In the genomic region with DNA sequence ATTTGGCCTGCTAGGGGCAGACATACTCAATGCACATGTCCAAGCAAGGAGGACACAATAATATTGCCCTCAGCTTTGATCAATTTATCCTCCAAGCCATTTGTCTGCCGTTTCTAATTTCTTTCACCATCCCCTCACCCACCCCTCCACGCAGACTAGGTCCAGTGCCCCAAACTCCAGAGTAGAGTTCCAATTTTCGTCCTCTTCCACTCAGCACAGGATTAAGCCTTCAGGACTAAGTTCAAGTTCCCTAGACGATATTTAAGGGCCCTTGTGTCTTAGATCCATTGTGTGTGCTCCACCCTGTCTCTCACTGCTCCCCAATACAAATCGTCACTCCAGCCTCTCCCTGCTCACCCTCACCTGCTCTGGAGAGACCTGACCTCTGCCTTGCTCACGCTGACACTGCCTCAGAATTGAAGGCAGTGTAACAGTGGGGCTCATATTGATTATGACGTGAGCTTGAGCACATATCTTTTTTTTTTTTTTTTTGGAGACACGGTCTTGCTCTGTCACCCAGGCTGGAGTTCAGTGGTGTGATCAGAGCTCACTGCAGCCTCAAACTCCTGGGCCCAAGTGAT, we compare ENCODE assay signal across 1 cellular context.
TF ChIP-seq lines count a peak whose summit lies in the region.

No MANE protein-coding gene starts in this region.

TF ChIP-seq in HepG2, 621 proteins besides CTCF, POLR2A, EP300 and RAD21:
- TF ChIP-seq, protein P1, sequence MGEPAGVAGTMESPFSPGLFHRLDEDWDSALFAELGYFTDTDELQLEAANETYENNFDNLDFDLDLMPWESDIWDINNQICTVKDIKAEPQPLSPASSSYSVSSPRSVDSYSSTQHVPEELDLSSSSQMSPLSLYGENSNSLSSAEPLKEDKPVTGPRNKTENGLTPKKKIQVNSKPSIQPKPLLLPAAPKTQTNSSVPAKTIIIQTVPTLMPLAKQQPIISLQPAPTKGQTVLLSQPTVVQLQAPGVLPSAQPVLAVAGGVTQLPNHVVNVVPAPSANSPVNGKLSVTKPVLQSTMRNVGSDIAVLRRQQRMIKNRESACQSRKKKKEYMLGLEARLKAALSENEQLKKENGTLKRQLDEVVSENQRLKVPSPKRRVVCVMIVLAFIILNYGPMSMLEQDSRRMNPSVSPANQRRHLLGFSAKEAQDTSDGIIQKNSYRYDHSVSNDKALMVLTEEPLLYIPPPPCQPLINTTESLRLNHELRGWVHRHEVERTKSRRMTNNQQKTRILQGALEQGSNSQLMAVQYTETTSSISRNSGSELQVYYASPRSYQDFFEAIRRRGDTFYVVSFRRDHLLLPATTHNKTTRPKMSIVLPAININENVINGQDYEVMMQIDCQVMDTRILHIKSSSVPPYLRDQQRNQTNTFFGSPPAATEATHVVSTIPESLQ (CRISPR knock-in tag; conservative IDR thresholded peaks at IDR 0.05), result no peak
- TF ChIP-seq ZSCAN29 (CRISPR knock-in tag; conservative IDR thresholded peaks at IDR 0.05) (no peak), HHEX (CRISPR knock-in tag; IDR thresholded peaks at IDR 0.05) (no peak), ZNF569 (CRISPR knock-in tag; IDR thresholded peaks at IDR 0.05; ENCODE audit: borderline replicate concordance) (no peak), JDP2 (CRISPR knock-in tag; IDR thresholded peaks at IDR 0.05; ENCODE audit: borderline replicate concordance) (no peak)
- TF ChIP-seq, protein P2, sequence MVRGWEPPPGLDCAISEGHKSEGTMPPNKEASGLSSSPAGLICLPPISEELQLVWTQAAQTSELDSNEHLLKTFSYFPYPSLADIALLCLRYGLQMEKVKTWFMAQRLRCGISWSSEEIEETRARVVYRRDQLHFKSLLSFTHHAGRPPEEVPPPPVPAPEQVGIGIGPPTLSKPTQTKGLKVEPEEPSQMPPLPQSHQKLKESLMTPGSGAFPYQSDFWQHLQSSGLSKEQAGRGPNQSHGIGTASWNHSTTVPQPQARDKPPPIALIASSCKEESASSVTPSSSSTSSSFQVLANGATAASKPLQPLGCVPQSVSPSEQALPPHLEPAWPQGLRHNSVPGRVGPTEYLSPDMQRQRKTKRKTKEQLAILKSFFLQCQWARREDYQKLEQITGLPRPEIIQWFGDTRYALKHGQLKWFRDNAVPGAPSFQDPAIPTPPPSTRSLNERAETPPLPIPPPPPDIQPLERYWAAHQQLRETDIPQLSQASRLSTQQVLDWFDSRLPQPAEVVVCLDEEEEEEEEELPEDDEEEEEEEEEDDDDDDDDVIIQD (CRISPR knock-in tag; IDR thresholded peaks at IDR 0.05; ENCODE audit: low read depth), result no peak
- TF ChIP-seq, protein P3, sequence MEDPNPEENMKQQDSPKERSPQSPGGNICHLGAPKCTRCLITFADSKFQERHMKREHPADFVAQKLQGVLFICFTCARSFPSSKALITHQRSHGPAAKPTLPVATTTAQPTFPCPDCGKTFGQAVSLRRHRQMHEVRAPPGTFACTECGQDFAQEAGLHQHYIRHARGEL (CRISPR knock-in tag; IDR thresholded peaks at IDR 0.05), result no peak
